In genomic region chr11:102837151-102837550, GRCh38 we compare ENCODE assay signal across 17 cellular contexts. TPM values are rescaled to one million over a fixed set of nuclear protein-coding genes. Genes with fewer than 3 reads are reported as not detected.
DNase-seq lines count a peak whose midpoint lies in the region; ATAC-seq and TF ChIP-seq lines count a peak whose summit lies in the region.
"Had no signal": no experiment of that assay in that cellular context is flagged by ENCODE, and none has a peak within 500 bp of the region (broad histone marks: within the 10 kb centered on the region; RNA-seq: fewer than 3 reads in every experiment).

No MANE protein-coding gene starts in this region.

- TF ChIP-seq CTCF in SK-N-SH (IDR thresholded peaks at IDR 0.05) (no peak), HEK293 (tag by site-specific recombination; IDR thresholded peaks at IDR 0.05) (no peak)

- no peak for TF ChIP-seq EP300 in SK-N-SH (IDR thresholded peaks at IDR 0.05; ENCODE audit: borderline replicate concordance in 1 of 2, low read depth in 1 of 2, low read length in 1 of 2)

- POLR2A ChIA-PET in SK-N-SH (lab: Yijun Ruan, JAX): no interaction called here
- POLR2A ChIA-PET in HEK293 (lab: Yijun Ruan, JAX): interaction anchor here (0.6 kb wide), 1 partner anchor 44 kb away, joined by 3 read pairs; no protein-coding TSS in a partner anchor

- peaks cover 10% of the 10 kb centered on the region for H3F3A ChIP-seq in SK-N-SH (replicated peaks; ENCODE audit: insufficient read depth)

- no peaks in the 10 kb centered on the region for H3K36me3 ChIP-seq in SK-N-SH (replicated peaks in 1 of 2; ENCODE audit: control insufficient read depth in 1 of 2, insufficient read depth in 2 of 2, low read length in 1 of 2)
- H3K36me3 ChIP-seq in HEK293 (ENCODE audit: control insufficient read depth in 2 of 2, insufficient read depth in 1 of 2, low read length in 2 of 2): no peaks in the 10 kb centered on the region
- H3K36me3 ChIP-seq: BLaER1 had no signal

- CTCF ChIA-PET in SK-N-SH (lab: Yijun Ruan, JAX): no interaction called here
- CTCF ChIA-PET in HEK293 (lab: Yijun Ruan, JAX): no interaction called here

- DNase-seq in SK-N-SH: no peak
- peak; percentile 76 for DNase-seq in fibroblast of peridontal ligament (ENCODE audit: extremely low read depth)
- DNase-seq in stimulated activated naive CD4-positive, alpha-beta T cell (lab: John Stamatoyannopoulos, UW): no peak
- DNase-seq: 8988T; AML-193; Caco-2; CD8-positive, alpha-beta memory T cell; DND-41; GF-D8; H7 had no signal

- no peak overlapping the region for H3K27ac ChIP-seq in SK-N-SH (ENCODE audit: low read depth in 2 of 2, low read length in 1 of 2)
- H3K27ac ChIP-seq in HEK293 (ENCODE audit: extremely low read depth, low read depth, low read length): no peak overlapping the region
- H3K27ac ChIP-seq: BLaER1 had no signal

- no peak for TF ChIP-seq RAD21 in SK-N-SH (IDR thresholded peaks at IDR 0.05; ENCODE audit: low read length)

- peaks cover 0 to 16% of the 10 kb centered on the region in 2 experiments; a peak in 2 of 4 replicates for H3K4me1 ChIP-seq in SK-N-SH (ENCODE audit: control insufficient read depth in 1 of 2, insufficient read depth in 2 of 2, low read depth in 1 of 2, low read length in 1 of 2)
- no peaks in the 10 kb centered on the region; the same call in 1 of the 2 replicates for H3K4me1 ChIP-seq in HEK293 (ENCODE audit: control insufficient read depth, insufficient read depth, low read length)
- H3K4me1 ChIP-seq: BLaER1, Caco-2 had no signal

- no peaks in the 10 kb centered on the region for H3K9me2 ChIP-seq in SK-N-SH

- H3K4me2 ChIP-seq in SK-N-SH: no peak overlapping the region
- H3K4me2 ChIP-seq: BLaER1 had no signal

- H3K79me2 ChIP-seq in SK-N-SH (ENCODE audit: insufficient read depth): no peaks in the 10 kb centered on the region

- no peak overlapping the region for H3K9ac ChIP-seq in SK-N-SH
- H3K9ac ChIP-seq: BLaER1 had no signal

- H2AFZ ChIP-seq in SK-N-SH (ENCODE audit: low read depth): no peak overlapping the region

- peak; percentile 13 for ATAC-seq in SK-N-SH treated with all-trans-retinoic acid at 6 μM for 48 hours
- ATAC-seq in HG03097 (IDR thresholded peaks at IDR 0.05; ENCODE audit: low FRiP score, unreplicated experiment): no peak
- ATAC-seq in GM21723 (IDR thresholded peaks at IDR 0.05; ENCODE audit: unreplicated experiment): no peak
- ATAC-seq: K562 had no signal

- H3K27me3 ChIP-seq in SK-N-SH (ENCODE audit: insufficient read depth): no peaks in the 10 kb centered on the region
- H3K27me3 ChIP-seq: BLaER1 had no signal

- H4K20me1 ChIP-seq in SK-N-SH (ENCODE audit: insufficient read depth): no peaks in the 10 kb centered on the region
- H4K20me1 ChIP-seq: BLaER1 had no signal

- H3K9me3 ChIP-seq in SK-N-SH (no peaks in the 10 kb centered on the region), HEK293 (ENCODE audit: control insufficient read depth, insufficient read depth, low read depth, low read length) (no peaks in the 10 kb centered on the region)
- H3K9me3 ChIP-seq: BLaER1, Caco-2 had no signal

- H3K4me3 ChIP-seq in SK-N-SH (ENCODE audit: low read depth in 2 of 2, low read length in 1 of 2): no peak overlapping the region
- H3K4me3 ChIP-seq in HEK293 (ENCODE audit: low read depth, low read length): no peak overlapping the region
- H3K4me3 ChIP-seq: BLaER1, GM23338, K562 had no signal

- 28% methylated on average over 2 of the region's 2 CpGs for WGBS in SK-N-SH (ENCODE audit: low lambda C conversion rate)

TF ChIP-seq in SK-N-SH treated with all-trans-retinoic acid at 6 μM for 48 hours, 23 proteins besides CTCF, POLR2A, EP300 and RAD21:
- TF ChIP-seq ZC3H10 (CRISPR knock-in tag; IDR thresholded peaks at IDR 0.05) (no peak), PPARA (CRISPR knock-in tag; IDR thresholded peaks at IDR 0.05; ENCODE audit: borderline replicate concordance) (no peak), RARB (CRISPR knock-in tag; IDR thresholded peaks at IDR 0.05) (no peak), ARNTL (CRISPR knock-in tag; IDR thresholded peaks at IDR 0.05; ENCODE audit: borderline replicate concordance, low read depth) (no peak), ESRRG (CRISPR knock-in tag; IDR thresholded peaks at IDR 0.05) (no peak)
TF ChIP-seq in SK-N-SH treated with all-trans-retinoic acid at 6 μM for 48 hours: peak in this region for 0.

TF ChIP-seq in SK-N-SH, 30 proteins besides CTCF, POLR2A, EP300 and RAD21:
- TF ChIP-seq NRF1 (IDR thresholded peaks at IDR 0.05; ENCODE audit: low read depth, low read length) (no peak), MEF2A (IDR thresholded peaks at IDR 0.05; ENCODE audit: borderline replicate concordance, low read depth) (no peak), FOSL2 (IDR thresholded peaks at IDR 0.05; ENCODE audit: borderline replicate concordance, low read depth) (no peak), TAF1 (IDR thresholded peaks at IDR 0.05; ENCODE audit: borderline replicate concordance, low read depth, low read length) (no peak), FOXJ3 (CRISPR knock-in tag; IDR thresholded peaks at IDR 0.05) (no peak), POLR2AphosphoS5 (IDR thresholded peaks at IDR 0.05; ENCODE audit: low read depth, low read length) (no peak), TCF12 (IDR thresholded peaks at IDR 0.05) (no peak), NFIC (IDR thresholded peaks at IDR 0.05; ENCODE audit: borderline replicate concordance) (no peak)
TF ChIP-seq in SK-N-SH: peak in this region for 0.

TF ChIP-seq in HEK293, 187 proteins besides CTCF, POLR2A, EP300 and RAD21:
- TF ChIP-seq ZNF404 (tag by site-specific recombination; IDR thresholded peaks at IDR 0.05) (no peak), PRDM4 (tag by site-specific recombination; IDR thresholded peaks at IDR 0.05) (peak; percentile 65)
TF ChIP-seq in HEK293: peak in this region for 1.

RNA-seq across cellular contexts. Expression of gene MMP3, which starts 6.3 kb away (rescaled TPM):
- polyA plus RNA-seq in SK-N-SH (2012; rRNA removed): 39.3 and 48.4 TPM in 2 replicates
- 45.7 and 54.1 TPM in 2 replicates for polyA plus RNA-seq in SK-N-SH (2012; cell fraction: cytosol; rRNA removed)
- 14.4 and 28.1 TPM in 2 replicates for polyA plus RNA-seq in SK-N-SH (2012; cell fraction: nucleus; rRNA removed)
- polyA plus RNA-seq: CD8-positive, alpha-beta memory T cell; K562 had no signal

RNA-seq across cellular contexts. Expression of gene MMP12, which starts 37.6 kb away (rescaled TPM):
- polyA plus RNA-seq in SK-N-SH (2012; rRNA removed): 2.0 and 2.8 TPM in 2 replicates
- 2.7 and 2.9 TPM in 2 replicates for polyA plus RNA-seq in SK-N-SH (2012; cell fraction: cytosol; rRNA removed)
- polyA plus RNA-seq in SK-N-SH (2012; cell fraction: nucleus; rRNA removed): 1.00 and 2.0 TPM in 2 replicates
- polyA plus RNA-seq: CD8-positive, alpha-beta memory T cell; GM23338; K562 had no signal

RNA-seq across cellular contexts. Expression of gene MMP1, which starts 39.2 kb away (rescaled TPM):
- polyA plus RNA-seq in SK-N-SH (2012; rRNA removed): 5.9 and 6.5 TPM in 2 replicates
- polyA plus RNA-seq in SK-N-SH (2012; cell fraction: cytosol; rRNA removed): 6.6 and 7.3 TPM in 2 replicates
- 1.6 and 3.6 TPM in 2 replicates for polyA plus RNA-seq in SK-N-SH (2012; cell fraction: nucleus; rRNA removed)
- polyA plus RNA-seq: CD8-positive, alpha-beta memory T cell; GM23338 had no signal

RNA-seq across cellular contexts. Expression of gene MMP10, which starts 56.7 kb away (rescaled TPM):
- polyA plus RNA-seq in SK-N-SH (2012; rRNA removed): 1.4 and 2.2 TPM in 2 replicates
- 1.8 and 2.6 TPM in 2 replicates for polyA plus RNA-seq in SK-N-SH (2012; cell fraction: cytosol; rRNA removed)
- polyA plus RNA-seq in SK-N-SH (2012; cell fraction: nucleus; rRNA removed): 0.52 and 1.6 TPM in 2 replicates
- polyA plus RNA-seq: CD8-positive, alpha-beta memory T cell; GM23338; K562 had no signal
